Comparison of ENCODE assay signal across 9 cellular contexts in genomic region chr10:31836569-31837406, GRCh38.
DNase-seq lines count a peak whose midpoint lies in the region; ATAC-seq and TF ChIP-seq lines count a peak whose summit lies in the region.
"Had no signal": no experiment of that assay in that cellular context is flagged by ENCODE, and none has a peak within 500 bp of the region (broad histone marks: within the 10 kb centered on the region; RNA-seq: fewer than 3 reads in every experiment).

No MANE protein-coding gene starts in this region.

- H3K9ac ChIP-seq in IMR-90 (ENCODE audit: low read depth, low read length) = no peak overlapping the region

- no peaks in the 10 kb centered on the region for H3K27me3 Mint-ChIP-seq in activated CD8-positive, alpha-beta T cell treated with anti-CD3 and anti-CD28 coated beads for 36 hours
- no peaks in the 10 kb centered on the region for H3K27me3 Mint-ChIP-seq in activated CD8-positive, alpha-beta T cell treated with anti-CD3 and anti-CD28 coated beads, Interleukin-2, amount 10 ng/mL, durations not matched to agents 7 days and 5 days (ENCODE audit: low read depth)
- H3K27me3 Mint-ChIP-seq: activated naive CD8-positive, alpha-beta T cell treated with anti-CD3 and anti-CD28 coated beads, Interleukin-2, amount 10 ng/mL, durations not matched to agents 7 days and 5 days had no signal

- no peak overlapping the region for H3K18ac ChIP-seq in IMR-90 (ENCODE audit: low read depth, low read length)

- 93% methylated on average over 3 of the region's 9 CpGs; no CpG with 5 or more reads in 1 of the 2 experiments for WGBS in IMR-90 (ENCODE audit: extremely low coverage in 2 of 2, insufficient read length in 1 of 2), 2 experiments

- H3K36me3 Mint-ChIP-seq in activated CD8-positive, alpha-beta T cell treated with anti-CD3 and anti-CD28 coated beads for 36 hours (ENCODE audit: low read depth) = no peaks in the 10 kb centered on the region
- H3K36me3 Mint-ChIP-seq in activated CD8-positive, alpha-beta T cell treated with anti-CD3 and anti-CD28 coated beads, Interleukin-2, amount 10 ng/mL, durations not matched to agents 7 days and 5 days (ENCODE audit: low read depth) = no peaks in the 10 kb centered on the region
- H3K36me3 Mint-ChIP-seq: activated naive CD8-positive, alpha-beta T cell treated with anti-CD3 and anti-CD28 coated beads, Interleukin-2, amount 10 ng/mL, durations not matched to agents 7 days and 5 days had no signal

- H3K4ac ChIP-seq in IMR-90 (ENCODE audit: low read depth, low read length) = no peak overlapping the region

- no peak for TF ChIP-seq POLR2A in IMR-90 (IDR thresholded peaks at IDR 0.05; ENCODE audit: low read depth, low read length)

- H3K27ac ChIP-seq in IMR-90 (ENCODE audit: insufficient read depth, low read length) = no peak overlapping the region

- peaks cover 5% of the 10 kb centered on the region for H3K4me1 Mint-ChIP-seq in activated CD8-positive, alpha-beta T cell treated with anti-CD3 and anti-CD28 coated beads for 36 hours (ENCODE audit: low read depth)
- H3K4me1 Mint-ChIP-seq in activated CD8-positive, alpha-beta T cell treated with anti-CD3 and anti-CD28 coated beads, Interleukin-2, amount 10 ng/mL, durations not matched to agents 7 days and 5 days (ENCODE audit: low read depth) = no peaks in the 10 kb centered on the region

- CTCF ChIA-PET in activated CD8-positive, alpha-beta T cell treated with anti-CD3 and anti-CD28 coated beads for 36 hours (lab: Charles Lee) = interaction anchor here (1.4 to 1.7 kb wide), 2 partner anchors 12 to 13 kb away, joined by 3 to 5 read pairs; no protein-coding TSS in a partner anchor
- CTCF ChIA-PET in activated CD8-positive, alpha-beta T cell treated with anti-CD3 and anti-CD28 coated beads, Interleukin-2, amount 10 ng/mL, durations not matched to agents 7 days and 5 days (lab: Charles Lee) = no interaction called here
- CTCF ChIA-PET in IMR-90 (lab: Yijun Ruan, JAX) = interaction anchor here (0.5 to 0.6 kb wide), 2 partner anchors 116 to 1105 kb away, joined by 3 to 4 read pairs; no protein-coding TSS in a partner anchor

- H3K23ac ChIP-seq in IMR-90 (ENCODE audit: low read depth, low read length) = no peak overlapping the region

- H4K5ac ChIP-seq in IMR-90 (ENCODE audit: low read depth, low read length) = no peak overlapping the region

- H2AFZ ChIP-seq in IMR-90 (replicated peaks; ENCODE audit: low read length, poor library complexity) = no peak overlapping the region

- no peak overlapping the region for H4K91ac ChIP-seq in IMR-90 (ENCODE audit: insufficient read depth, low read depth, low read length)

- no peaks in the 10 kb centered on the region for H3K4me1 ChIP-seq in IMR-90 (ENCODE audit: control insufficient read depth, insufficient read depth, low read length)

- dilution Hi-C loops in IMR-90 (cut with HindIII; ENCODE audit: low sequenced_read_pairs, unreplicated experiment) = no loop called here

- no peak overlapping the region for H2BK5ac ChIP-seq in IMR-90 (ENCODE audit: low read depth, low read length, poor library complexity, severe bottlenecking)

- no peaks in the 10 kb centered on the region; the same call in 1 of the 2 replicates for H3K9me1 ChIP-seq in IMR-90 (ENCODE audit: insufficient read depth, low read length)

- no peaks in the 10 kb centered on the region for H3K9me3 ChIP-seq in IMR-90 (ENCODE audit: control insufficient read depth, insufficient read depth, low read length)

- no TSS peak for BruUV-seq in IMR-90 (replicated peaks; lab: Mats Ljungman, UMichigan)

- POLR2A ChIA-PET in activated CD8-positive, alpha-beta T cell treated with anti-CD3 and anti-CD28 coated beads for 36 hours (lab: Charles Lee) = interaction anchor here (0.7 kb wide), 1 partner anchor 311 kb away, joined by 3 read pairs; no protein-coding TSS in a partner anchor
- POLR2A ChIA-PET in activated CD8-positive, alpha-beta T cell treated with anti-CD3 and anti-CD28 coated beads, Interleukin-2, amount 10 ng/mL, durations not matched to agents 7 days and 5 days (lab: Charles Lee) = no interaction called here
- POLR2A ChIA-PET in IMR-90 (lab: Charles Lee; ENCODE audit: unreplicated experiment) = no interaction called here

- no peak overlapping the region for H2BK15ac ChIP-seq in IMR-90 (ENCODE audit: low read depth, low read length)

- no peaks in the 10 kb centered on the region for H4K20me1 ChIP-seq in IMR-90 (ENCODE audit: insufficient read depth, low read length)

- H3K36me3 ChIP-seq in IMR-90 (ENCODE audit: control insufficient read depth, insufficient read depth, low read length) = peaks cover 3% of the 10 kb centered on the region; the same call in 1 of the 2 replicates
- no peaks in the 10 kb centered on the region for H3K36me3 ChIP-seq in kidney epithelial cell (ENCODE audit: control insufficient read depth, insufficient read depth, low read length)

- no peak overlapping the region for H3K56ac ChIP-seq in IMR-90 (ENCODE audit: extremely low read depth, insufficient read depth, low read length)

- in situ Hi-C loops in IMR-90 (cut with MboI; ENCODE audit: low sequenced_read_pairs) = no loop called here

- H4K8ac ChIP-seq in IMR-90 (ENCODE audit: low read depth in 2 of 2, low read length in 2 of 2) = peak overlapping the region in 1 of 2 experiments; percentile 18; a peak in 2 of 4 replicates

- H3K4me3 ChIP-seq in IMR-90 (ENCODE audit: insufficient read depth, low read depth, low read length) (no peak overlapping the region), kidney epithelial cell (ENCODE audit: low read depth, low read length) (no peak overlapping the region)

- peak; percentile 49 for ATAC-seq in activated CD8-positive, alpha-beta T cell treated with anti-CD3 and anti-CD28 coated beads for 36 hours
- no peak for ATAC-seq in activated CD8-positive, alpha-beta T cell treated with anti-CD3 and anti-CD28 coated beads, Interleukin-2, amount 10 ng/mL, durations not matched to agents 7 days and 5 days
- ATAC-seq in IMR-90 (ENCODE audit: low read depth) = peak; percentile 65
- ATAC-seq in HG03135 (IDR thresholded peaks at IDR 0.05; ENCODE audit: unreplicated experiment) = no peak
- ATAC-seq in GM21737 (IDR thresholded peaks at IDR 0.05; ENCODE audit: unreplicated experiment) = no peak

- DNase-seq in activated CD8-positive, alpha-beta T cell treated with anti-CD3 and anti-CD28 coated beads for 36 hours = peak; percentile 31
- DNase-seq in activated CD8-positive, alpha-beta T cell treated with anti-CD3 and anti-CD28 coated beads, Interleukin-2, amount 10 ng/mL, durations not matched to agents 7 days and 5 days = no peak
- DNase-seq in IMR-90 (peak; percentile 48), amniotic epithelial cell (ENCODE audit: low read depth) (peak; percentile 51), kidney epithelial cell (ENCODE audit: low read depth) (peak; percentile 5), NCI-H526 treated with DMSO at 0.1 percent for 48 hours (lab: John Stamatoyannopoulos, UW) (no peak)
- DNase-seq: activated naive CD8-positive, alpha-beta T cell treated with anti-CD3 and anti-CD28 coated beads, Interleukin-2, amount 10 ng/mL, durations not matched to agents 7 days and 5 days had no signal

- no peak overlapping the region for H2BK120ac ChIP-seq in IMR-90 (ENCODE audit: low read depth, low read length)

- no peak overlapping the region for H2BK20ac ChIP-seq in IMR-90 (ENCODE audit: low read depth, low read length)

- peak; percentile 80 for TF ChIP-seq RAD21 in IMR-90 (IDR thresholded peaks at IDR 0.05; ENCODE audit: low read length)

- H3K4me2 ChIP-seq in IMR-90 (ENCODE audit: low read depth, low read length) = no peak overlapping the region

- peaks cover 5 to 7% of the 10 kb centered on the region in 2 experiments; a peak in 2 of 4 replicates for H3K79me1 ChIP-seq in IMR-90 (ENCODE audit: low read depth in 1 of 2, low read length in 2 of 2)

- H3K27me3 ChIP-seq in IMR-90 (ENCODE audit: control insufficient read depth, insufficient read depth, low read length) (no peaks in the 10 kb centered on the region), kidney epithelial cell (ENCODE audit: control insufficient read depth, insufficient read depth, low read length) (no peaks in the 10 kb centered on the region)

- no peak overlapping the region for H2AK9ac ChIP-seq in IMR-90 (replicated peaks; ENCODE audit: low read depth, low read length, poor library complexity)

- TF ChIP-seq CTCF in activated CD8-positive, alpha-beta T cell treated with anti-CD3 and anti-CD28 coated beads for 36 hours (IDR thresholded peaks at IDR 0.05) = peak; percentile 73
- TF ChIP-seq CTCF in IMR-90 (conservative IDR thresholded peaks at IDR 0.05; ENCODE audit: low read depth, low read length) = peak; percentile 71
- TF ChIP-seq CTCF in kidney epithelial cell (IDR thresholded peaks at IDR 0.05; ENCODE audit: insufficient read depth, low read length, poor library complexity, severe bottlenecking) = peak; percentile 76

- H2AK5ac ChIP-seq in IMR-90 (ENCODE audit: low read depth, low read length) = no peak overlapping the region; the same call in 1 of the 2 replicates

- H3K14ac ChIP-seq in IMR-90 (replicated peaks; ENCODE audit: low read depth, low read length) = no peak overlapping the region

- H3K4me3 Mint-ChIP-seq in activated CD8-positive, alpha-beta T cell treated with anti-CD3 and anti-CD28 coated beads for 36 hours = no peak overlapping the region
- H3K4me3 Mint-ChIP-seq in activated CD8-positive, alpha-beta T cell treated with anti-CD3 and anti-CD28 coated beads, Interleukin-2, amount 10 ng/mL, durations not matched to agents 7 days and 5 days = no peak overlapping the region
- H3K4me3 Mint-ChIP-seq: activated naive CD8-positive, alpha-beta T cell treated with anti-CD3 and anti-CD28 coated beads, Interleukin-2, amount 10 ng/mL, durations not matched to agents 7 days and 5 days had no signal

- intact Hi-C loops in activated CD8-positive, alpha-beta T cell treated with anti-CD3 and anti-CD28 coated beads for 36 hours (cut with micrococcal nuclease) = no loop called here
- intact Hi-C loops in IMR-90 (cut with micrococcal nuclease) = loop anchor here (5.0 kb wide), 2 partner anchors 171 to 371 kb away; no protein-coding TSS in a partner anchor

- no peaks in the 10 kb centered on the region for H3K9me3 Mint-ChIP-seq in activated CD8-positive, alpha-beta T cell treated with anti-CD3 and anti-CD28 coated beads for 36 hours
- no peaks in the 10 kb centered on the region for H3K9me3 Mint-ChIP-seq in activated CD8-positive, alpha-beta T cell treated with anti-CD3 and anti-CD28 coated beads, Interleukin-2, amount 10 ng/mL, durations not matched to agents 7 days and 5 days (ENCODE audit: insufficient read depth)
- H3K9me3 Mint-ChIP-seq: activated naive CD8-positive, alpha-beta T cell treated with anti-CD3 and anti-CD28 coated beads, Interleukin-2, amount 10 ng/mL, durations not matched to agents 7 days and 5 days had no signal

- H3K27ac Mint-ChIP-seq in activated CD8-positive, alpha-beta T cell treated with anti-CD3 and anti-CD28 coated beads for 36 hours = no peak overlapping the region
- no peak overlapping the region for H3K27ac Mint-ChIP-seq in activated CD8-positive, alpha-beta T cell treated with anti-CD3 and anti-CD28 coated beads, Interleukin-2, amount 10 ng/mL, durations not matched to agents 7 days and 5 days
- H3K27ac Mint-ChIP-seq: activated naive CD8-positive, alpha-beta T cell treated with anti-CD3 and anti-CD28 coated beads, Interleukin-2, amount 10 ng/mL, durations not matched to agents 7 days and 5 days had no signal

TF ChIP-seq in IMR-90, 13 proteins besides CTCF, POLR2A, EP300 and RAD21:
- peak; percentile 64 for TF ChIP-seq SMC3 (IDR thresholded peaks at IDR 0.05; ENCODE audit: low read depth, low read length)
- no peak for TF ChIP-seq MAFK (IDR thresholded peaks at IDR 0.05; ENCODE audit: low read depth, low read length)

Comparison
In these comparisons a context has a peak if more than half of its experiments do, and no peak if none do; other contexts are left out.
1. ATAC-seq: peak in activated CD8-positive, alpha-beta T cell treated with anti-CD3 and anti-CD28 coated beads for 36 hours (single experiment) and IMR-90 (single experiment); none in activated CD8-positive, alpha-beta T cell treated with anti-CD3 and anti-CD28 coated beads, Interleukin-2, amount 10 ng/mL, durations not matched to agents 7 days and 5 days (single experiment), HG03135 (single experiment) and GM21737 (single experiment).
2. DNase-seq: peak in activated CD8-positive, alpha-beta T cell treated with anti-CD3 and anti-CD28 coated beads for 36 hours (single experiment), IMR-90 (single experiment), amniotic epithelial cell (single experiment) and kidney epithelial cell (single experiment); none in activated CD8-positive, alpha-beta T cell treated with anti-CD3 and anti-CD28 coated beads, Interleukin-2, amount 10 ng/mL, durations not matched to agents 7 days and 5 days (single experiment) and NCI-H526 treated with DMSO at 0.1 percent for 48 hours (single experiment).
3. Peak in every context shown above with its lines, with median percentiles within 50 percentile points of each other: CTCF ChIP-seq.